19 cellular contexts compared by ENCODE assay signal in genomic region chr1:125066385-125066784, GRCh38.
DNase-seq lines count a peak whose midpoint lies in the region; ATAC-seq and TF ChIP-seq lines count a peak whose summit lies in the region.
"Had no signal": no experiment of that assay in that cellular context is flagged by ENCODE, and none has a peak within 500 bp of the region (broad histone marks: within the 10 kb centered on the region; RNA-seq: fewer than 3 reads in every experiment).

No MANE protein-coding gene starts in this region.

- TF ChIP-seq CTCF in left lung (IDR thresholded peaks at IDR 0.05) (no peak), smooth muscle cell (IDR thresholded peaks at IDR 0.05; ENCODE audit: borderline replicate concordance, insufficient read depth, poor library complexity, severe bottlenecking) (no peak), GM10266 (IDR thresholded peaks at IDR 0.05; ENCODE audit: control insufficient read depth, insufficient read depth, low read depth, missing control alignments) (no peak)

- H3F3A ChIP-seq in smooth muscle cell (ENCODE audit: low read depth), result no peaks in the 10 kb centered on the region

- peaks cover 42% of the 10 kb centered on the region for H3K9me3 Mint-ChIP-seq in activated CD4-positive, alpha-beta T cell treated with anti-CD3 and anti-CD28 coated beads for 36 hours (ENCODE audit: low read depth)

- no peak overlapping the region for H2AFZ ChIP-seq in smooth muscle cell (ENCODE audit: low read depth)

- H3K4me1 ChIP-seq in left lung (no peaks in the 10 kb centered on the region), smooth muscle cell (ENCODE audit: low read depth) (no peaks in the 10 kb centered on the region)
- H3K4me1 ChIP-seq: SJCRH30 had no signal

- no peak overlapping the region for H3K4me3 Mint-ChIP-seq in activated CD4-positive, alpha-beta T cell treated with anti-CD3 and anti-CD28 coated beads for 36 hours
- H3K4me3 Mint-ChIP-seq: CD8-positive, alpha-beta T cell had no signal

- no peak overlapping the region for H3K27ac Mint-ChIP-seq in activated CD4-positive, alpha-beta T cell treated with anti-CD3 and anti-CD28 coated beads for 36 hours
- H3K27ac Mint-ChIP-seq: CD8-positive, alpha-beta T cell had no signal

- no peak overlapping the region for H3K4me2 ChIP-seq in smooth muscle cell
- H3K4me2 ChIP-seq: KMS-11 had no signal

- POLR2A ChIA-PET in activated CD4-positive, alpha-beta T cell treated with anti-CD3 and anti-CD28 coated beads for 36 hours (lab: Charles Lee), result no interaction called here

- intact Hi-C loops in activated CD4-positive, alpha-beta T cell treated with anti-CD3 and anti-CD28 coated beads for 36 hours (cut with DNase I, micrococcal nuclease), result no loop called here
- intact Hi-C loops in left lung (cut with DNase I), result no loop called here

- no peaks in the 10 kb centered on the region for H3K27me3 Mint-ChIP-seq in activated CD4-positive, alpha-beta T cell treated with anti-CD3 and anti-CD28 coated beads for 36 hours

- H4K20me1 ChIP-seq in smooth muscle cell (ENCODE audit: low read depth), result no peaks in the 10 kb centered on the region

- H3K27me3 ChIP-seq in left lung (no peaks in the 10 kb centered on the region), smooth muscle cell (ENCODE audit: low read depth) (no peaks in the 10 kb centered on the region)
- H3K27me3 ChIP-seq: SJCRH30 had no signal

- H3K4me3 ChIP-seq in left lung (no peak overlapping the region), smooth muscle cell (no peak overlapping the region)
- H3K4me3 ChIP-seq: SJCRH30 had no signal

- peaks cover 36% of the 10 kb centered on the region for H3K36me3 Mint-ChIP-seq in activated CD4-positive, alpha-beta T cell treated with anti-CD3 and anti-CD28 coated beads for 36 hours (ENCODE audit: low read depth)

- no peaks in the 10 kb centered on the region for H3K4me1 Mint-ChIP-seq in activated CD4-positive, alpha-beta T cell treated with anti-CD3 and anti-CD28 coated beads for 36 hours

- DNase-seq in activated CD4-positive, alpha-beta T cell treated with anti-CD3 and anti-CD28 coated beads for 36 hours, result peak; percentile 3
- DNase-seq in activated CD4-positive, alpha-beta T cell treated with anti-CD3 and anti-CD28 coated beads, Interleukin-2, amount 50 U/mL, for 4 hours, result no peak
- DNase-seq in left lung, result peak; percentile 20 to 61
- DNase-seq in smooth muscle cell (lab: John Stamatoyannopoulos, UW; ENCODE audit: unreplicated experiment), result peak; percentile 0
- DNase-seq in KG1 (lab: John Stamatoyannopoulos, UW), result no peak
- no peak for DNase-seq in NCI-H1048 (lab: John Stamatoyannopoulos, UW)
- no peak for DNase-seq in GM10266 (ENCODE audit: extremely low spot score)
- DNase-seq: AML-193; CD8-positive, alpha-beta T cell; DND-41; NCI-H187; NCI-H2107; NCI-H2227 treated with DMSO at 0.1 percent for 48 hours; NCI-H510A; NCI-H774; SJCRH30 had no signal

- no peak for ATAC-seq in activated CD4-positive, alpha-beta T cell treated with anti-CD3 and anti-CD28 coated beads for 36 hours
- no peak for ATAC-seq in left lung
- ATAC-seq: CD8-positive, alpha-beta T cell; HCT116; Panc1 had no signal

- no peak overlapping the region for H3K9ac ChIP-seq in smooth muscle cell (ENCODE audit: low read depth)
- H3K9ac ChIP-seq: KMS-11 had no signal

- H3K9me3 ChIP-seq in left lung (peaks cover 0 to 65% of the 10 kb centered on the region in 2 donors), smooth muscle cell (replicated peaks; ENCODE audit: low read depth) (peaks cover 7% of the 10 kb centered on the region)
- H3K9me3 ChIP-seq: SJCRH30 had no signal

- no peak overlapping the region for H3K27ac ChIP-seq in left lung
- no peak overlapping the region for H3K27ac ChIP-seq in smooth muscle cell (ENCODE audit: low read depth)
- H3K27ac ChIP-seq: KMS-11, SJCRH30 had no signal

- no peaks in the 10 kb centered on the region for H3K36me3 ChIP-seq in left lung
- no peaks in the 10 kb centered on the region for H3K36me3 ChIP-seq in smooth muscle cell (ENCODE audit: low read depth)
- H3K36me3 ChIP-seq: SJCRH30 had no signal

- 85% methylated on average over 22 of the region's 22 CpGs for WGBS in smooth muscle cell (ENCODE audit: low lambda C conversion rate)

- CTCF ChIA-PET in activated CD4-positive, alpha-beta T cell treated with anti-CD3 and anti-CD28 coated beads for 36 hours (lab: Charles Lee), result no interaction called here

- H3K79me2 ChIP-seq in smooth muscle cell (ENCODE audit: low read depth), result no peaks in the 10 kb centered on the region

Comparison
In these comparisons a context has a peak if more than half of its experiments do, and no peak if none do; other contexts are left out.
1. DNase-seq: peak in activated CD4-positive, alpha-beta T cell treated with anti-CD3 and anti-CD28 coated beads for 36 hours (single experiment), left lung (2 of 2) and smooth muscle cell (single experiment); none in activated CD4-positive, alpha-beta T cell treated with anti-CD3 and anti-CD28 coated beads, Interleukin-2, amount 50 U/mL, for 4 hours (0 of 2), KG1 (single experiment), NCI-H1048 (single experiment) and GM10266 (single experiment).